24 cellular contexts compared by ENCODE assay signal in the genomic region with DNA sequence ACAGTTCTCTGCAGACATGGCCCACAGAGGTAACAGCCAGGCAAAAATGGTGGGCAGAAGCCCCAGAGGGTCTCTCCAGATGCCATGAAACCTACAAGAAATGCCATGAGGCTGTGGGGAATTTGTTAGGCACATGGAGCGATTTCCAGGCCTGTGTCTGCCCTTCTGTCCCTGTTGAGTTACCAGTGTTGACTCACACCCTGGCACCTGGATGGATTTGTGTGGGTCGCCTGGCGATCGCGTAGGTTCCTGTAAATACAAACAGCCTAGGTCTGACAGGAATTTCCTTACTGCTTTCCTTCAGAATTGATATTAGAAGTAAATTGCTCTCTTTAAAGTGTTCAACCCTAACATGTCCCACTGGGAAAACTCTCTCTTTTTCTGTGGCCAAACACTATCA.
DNase-seq lines count a peak whose midpoint lies in the region; ATAC-seq and TF ChIP-seq lines count a peak whose summit lies in the region.
"Had no signal": no experiment of that assay in that cellular context is flagged by ENCODE, and none has a peak within 500 bp of the region (broad histone marks: within the 10 kb centered on the region; RNA-seq: fewer than 3 reads in every experiment).

No MANE protein-coding gene starts in this region.

- no peak for TF ChIP-seq POLR2A in uterus (IDR thresholded peaks at IDR 0.05)

- no peaks in the 10 kb centered on the region for H3K27me3 Mint-ChIP-seq in activated CD8-positive, alpha-beta T cell treated with anti-CD3 and anti-CD28 coated beads for 36 hours
- H3K27me3 Mint-ChIP-seq: activated T-helper 17 cell treated with anti-CD3 and anti-CD28 coated beads, Interleukin-2, amount 50 U/mL, for 72 hours; stimulated activated naive B cell treated with anti-CD40 and anti-IgM and Interleukin-4, amounts not matched to agents 10 μg/mL and 1 μg/mL and 100 μg/mL, for 72 hours had no signal

- no peaks in the 10 kb centered on the region for H4K20me1 ChIP-seq in hepatocyte (ENCODE audit: insufficient read depth, poor library complexity, severe bottlenecking)

- peak; percentile 33 for DNase-seq in COLO668 (lab: John Stamatoyannopoulos, UW; ENCODE audit: unreplicated experiment)
- DNase-seq in ascending aorta (ENCODE audit: low spot score in 2 of 2) = peak in 1 of 2 donors; percentile 73
- DNase-seq in hepatocyte (ENCODE audit: low spot score) = no peak
- no peak for DNase-seq in psoas muscle
- DNase-seq in NCI-H1048 (lab: John Stamatoyannopoulos, UW) = no peak
- DNase-seq in activated CD8-positive, alpha-beta T cell treated with anti-CD3 and anti-CD28 coated beads for 36 hours = no peak
- no peak for DNase-seq in uterus
- DNase-seq in HK-2 (ENCODE audit: unreplicated experiment) = no peak
- DNase-seq: activated CD4-positive, alpha-beta T cell treated with anti-CD3 and anti-CD28 coated beads, Interleukin-2, amount 50 U/mL, for 48 hours; activated CD8-positive, alpha-beta memory T cell treated with anti-CD3 and anti-CD28 coated beads, Interleukin-2, amount 50 U/mL, for 48 hours; CD4-positive, CD25-positive, alpha-beta regulatory T cell; central memory CD4-positive, alpha-beta T cell; islet precursor cell; NCI-H1092; NCI-H187 treated with DMSO at 0.1 percent for 48 hours; NCI-H524 treated with DMSO at 0.1 percent for 48 hours; ovary; stimulated activated CD4-positive, alpha-beta T cell treated with anti-CD3 and anti-CD28 coated beads, Interleukin-15, amount 100 ng/mL, for 24 hours; stimulated activated naive B cell treated with anti-CD40 and anti-IgM and Interleukin-4, amounts not matched to agents 10 μg/mL and 1 μg/mL and 100 μg/mL, for 72 hours had no signal

- no peaks in the 10 kb centered on the region for H3K79me2 ChIP-seq in hepatocyte

- no peak overlapping the region for H3K4me2 ChIP-seq in hepatocyte

- peaks cover 8% of the 10 kb centered on the region for H3K4me1 Mint-ChIP-seq in activated CD8-positive, alpha-beta T cell treated with anti-CD3 and anti-CD28 coated beads for 36 hours (ENCODE audit: low read depth)
- H3K4me1 Mint-ChIP-seq: activated T-helper 17 cell treated with anti-CD3 and anti-CD28 coated beads, Interleukin-2, amount 50 U/mL, for 72 hours had no signal

- CTCF ChIA-PET in activated CD8-positive, alpha-beta T cell treated with anti-CD3 and anti-CD28 coated beads for 36 hours (lab: Charles Lee) = no interaction called here

- no peaks in the 10 kb centered on the region for H3K27me3 ChIP-seq in ascending aorta
- no peaks in the 10 kb centered on the region for H3K27me3 ChIP-seq in hepatocyte
- no peaks in the 10 kb centered on the region for H3K27me3 ChIP-seq in psoas muscle (ENCODE audit: insufficient read depth in 3 of 3, low read length in 2 of 3)
- no peaks in the 10 kb centered on the region for H3K27me3 ChIP-seq in uterus
- H3K27me3 ChIP-seq: ovary, SJSA1 had no signal

- H3K4me1 ChIP-seq in ascending aorta (peaks cover 6 to 15% of the 10 kb centered on the region in 2 donors), hepatocyte (ENCODE audit: insufficient read depth) (peaks cover 11% of the 10 kb centered on the region), psoas muscle (peaks cover 19% of the 10 kb centered on the region), uterus (no peaks in the 10 kb centered on the region)

- intact Hi-C loops in ascending aorta (cut with DNase I) = loop anchor here (5.0 kb wide), 2 partner anchors 139 to 219 kb away; no protein-coding TSS in a partner anchor
- intact Hi-C loops in psoas muscle (cut with DNase I) = loop anchor here (5.0 to 10.0 kb wide), 3 partner anchors 104 to 124 kb away; no protein-coding TSS in a partner anchor
- intact Hi-C loops in activated CD8-positive, alpha-beta T cell treated with anti-CD3 and anti-CD28 coated beads for 36 hours (cut with micrococcal nuclease) = no loop called here
- intact Hi-C loops in uterus (cut with DNase I; ENCODE audit: low total_unique reads) = no loop called here

- H3K9me3 ChIP-seq in ascending aorta (no peaks in the 10 kb centered on the region), hepatocyte (ENCODE audit: low read depth) (no peaks in the 10 kb centered on the region), psoas muscle (no peaks in the 10 kb centered on the region), uterus (no peaks in the 10 kb centered on the region)
- H3K9me3 ChIP-seq: ovary, SJSA1 had no signal

- no peaks in the 10 kb centered on the region for H3K36me3 Mint-ChIP-seq in activated CD8-positive, alpha-beta T cell treated with anti-CD3 and anti-CD28 coated beads for 36 hours (ENCODE audit: low read depth)
- H3K36me3 Mint-ChIP-seq: activated naive CD4-positive, alpha-beta T cell treated with anti-CD3 and anti-CD28 coated beads, Interleukin-2, amount 50 U/mL, for 72 hours; CD4-positive, CD25-positive, alpha-beta regulatory T cell; natural killer cell treated with Interleukin-12 subunit alpha and Interleukin-12 subunit beta and Interleukin-15 and Interleukin-18, amount 100 ng/mL, for 72 hours; stimulated activated naive B cell treated with anti-CD40 and anti-IgM and Interleukin-4, amounts not matched to agents 10 μg/mL and 1 μg/mL and 100 μg/mL, for 72 hours; WTC11 had no signal

- no peak for TF ChIP-seq CTCF in ascending aorta (IDR thresholded peaks at IDR 0.05)
- no peak for TF ChIP-seq CTCF in hepatocyte (IDR thresholded peaks at IDR 0.05; ENCODE audit: poor library complexity)
- TF ChIP-seq CTCF in psoas muscle (IDR thresholded peaks at IDR 0.05) = no peak
- no peak for TF ChIP-seq CTCF in activated CD8-positive, alpha-beta T cell treated with anti-CD3 and anti-CD28 coated beads for 36 hours (IDR thresholded peaks at IDR 0.05)
- no peak for TF ChIP-seq CTCF in uterus (IDR thresholded peaks at IDR 0.05)

- peak overlapping the region; percentile 73 to 85 for H3K27ac ChIP-seq in ascending aorta
- peak overlapping the region; percentile 1 for H3K27ac ChIP-seq in hepatocyte
- H3K27ac ChIP-seq in psoas muscle = peak overlapping the region; percentile 60
- no peak overlapping the region for H3K27ac ChIP-seq in uterus
- H3K27ac ChIP-seq: ovary, SJSA1 had no signal

- H3K36me3 ChIP-seq in ascending aorta (no peaks in the 10 kb centered on the region), hepatocyte (replicated peaks; ENCODE audit: insufficient read depth, low read depth) (no peaks in the 10 kb centered on the region), psoas muscle (ENCODE audit: insufficient read depth in 1 of 2, low read depth in 1 of 2) (no peaks in the 10 kb centered on the region), uterus (no peaks in the 10 kb centered on the region)
- H3K36me3 ChIP-seq: ovary, SJSA1 had no signal

- no peak overlapping the region for H3K27ac Mint-ChIP-seq in activated CD8-positive, alpha-beta T cell treated with anti-CD3 and anti-CD28 coated beads for 36 hours
- H3K27ac Mint-ChIP-seq: activated naive CD4-positive, alpha-beta T cell treated with anti-CD3 and anti-CD28 coated beads, Interleukin-2, amount 50 U/mL, for 72 hours; activated T-helper 17 cell treated with anti-CD3 and anti-CD28 coated beads, Interleukin-2, amount 50 U/mL, for 72 hours; CD4-positive, CD25-positive, alpha-beta regulatory T cell; natural killer cell treated with Interleukin-12 subunit alpha and Interleukin-12 subunit beta and Interleukin-15 and Interleukin-18, amount 100 ng/mL, for 72 hours; stimulated activated naive B cell treated with anti-CD40 and anti-IgM and Interleukin-4, amounts not matched to agents 10 μg/mL and 1 μg/mL and 100 μg/mL, for 72 hours; WTC11 had no signal

- H3K9me3 Mint-ChIP-seq in activated CD8-positive, alpha-beta T cell treated with anti-CD3 and anti-CD28 coated beads for 36 hours = no peaks in the 10 kb centered on the region
- H3K9me3 Mint-ChIP-seq: activated T-helper 17 cell treated with anti-CD3 and anti-CD28 coated beads, Interleukin-2, amount 50 U/mL, for 72 hours; natural killer cell treated with Interleukin-12 subunit alpha and Interleukin-12 subunit beta and Interleukin-15 and Interleukin-18, amount 100 ng/mL, for 72 hours; stimulated activated naive B cell treated with anti-CD40 and anti-IgM and Interleukin-4, amounts not matched to agents 10 μg/mL and 1 μg/mL and 100 μg/mL, for 72 hours; WTC11 had no signal

- H2AFZ ChIP-seq in hepatocyte = no peak overlapping the region

- H3K4me3 ChIP-seq in ascending aorta (no peak overlapping the region), hepatocyte (no peak overlapping the region), psoas muscle (no peak overlapping the region), uterus (no peak overlapping the region)
- H3K4me3 ChIP-seq: ovary, SJSA1 had no signal

- POLR2A ChIA-PET in activated CD8-positive, alpha-beta T cell treated with anti-CD3 and anti-CD28 coated beads for 36 hours (lab: Charles Lee) = no interaction called here

- no peaks in the 10 kb centered on the region for H3K9me2 ChIP-seq in hepatocyte (replicated peaks; ENCODE audit: insufficient read depth)

- H3K4me3 Mint-ChIP-seq in activated CD8-positive, alpha-beta T cell treated with anti-CD3 and anti-CD28 coated beads for 36 hours = no peak overlapping the region
- H3K4me3 Mint-ChIP-seq: activated T-helper 17 cell treated with anti-CD3 and anti-CD28 coated beads, Interleukin-2, amount 50 U/mL, for 72 hours; CD4-positive, CD25-positive, alpha-beta regulatory T cell; natural killer cell treated with Interleukin-12 subunit alpha and Interleukin-12 subunit beta and Interleukin-15 and Interleukin-18, amount 100 ng/mL, for 72 hours; stimulated activated naive B cell treated with anti-CD40 and anti-IgM and Interleukin-4, amounts not matched to agents 10 μg/mL and 1 μg/mL and 100 μg/mL, for 72 hours; WTC11 had no signal

- 90% methylated on average over 5 of the region's 5 CpGs for WGBS in hepatocyte (ENCODE audit: low lambda C conversion rate, missing lambda C conversion rate)
- WGBS in psoas muscle, 3 donors = 86 to 92% (median 86%) methylated on average over 5 of the region's 5 CpGs

- peak; percentile 49 to 67 (median 58) for ATAC-seq in psoas muscle
- no peak for ATAC-seq in activated CD8-positive, alpha-beta T cell treated with anti-CD3 and anti-CD28 coated beads for 36 hours
- ATAC-seq: activated naive CD4-positive, alpha-beta T cell treated with anti-CD3 and anti-CD28 coated beads, Interleukin-2, amount 50 U/mL, for 72 hours; activated T-helper 17 cell treated with anti-CD3 and anti-CD28 coated beads, Interleukin-2, amount 50 U/mL, for 72 hours; natural killer cell treated with Interleukin-12 subunit alpha and Interleukin-12 subunit beta and Interleukin-15 and Interleukin-18, amount 100 ng/mL, for 72 hours; stimulated activated naive B cell treated with anti-CD40 and anti-IgM and Interleukin-4, amounts not matched to agents 10 μg/mL and 1 μg/mL and 100 μg/mL, for 72 hours; WTC11 had no signal

Comparison
In these comparisons a context has a peak if more than half of its experiments do, and no peak if none do; other contexts are left out.
1. H3K27ac ChIP-seq: peak in ascending aorta (2 of 2), hepatocyte (single experiment) and psoas muscle (single experiment); none in uterus (0 of 2).
2. intact Hi-C loops: an anchor here in ascending aorta (5.0 kb wide) and psoas muscle (5.0 to 10.0 kb wide); none called in activated CD8-positive, alpha-beta T cell treated with anti-CD3 and anti-CD28 coated beads for 36 hours and uterus.